In genomic region chr20:47502801-47503239, GRCh38 we compare ENCODE assay signal across 8 cellular contexts. TPM values are rescaled to one million over a fixed set of nuclear protein-coding genes. Genes with fewer than 3 reads are reported as not detected.
DNase-seq lines count a peak whose midpoint lies in the region; ATAC-seq and TF ChIP-seq lines count a peak whose summit lies in the region.

No MANE protein-coding gene starts in this region.

- peak overlapping the region; percentile 71 to 99 (median 96) for H3K27ac ChIP-seq in skin epidermis

- DNase-seq in A172 (ENCODE audit: low spot score) (peak; percentile 32), GM06990 (ENCODE audit: extremely low read depth, insufficient read length) (no peak), NCI-H748 treated with DMSO at 0.1 percent for 48 hours (lab: John Stamatoyannopoulos, UW) (peak; percentile 26), astrocyte of the cerebellum (ENCODE audit: low read depth) (peak; percentile 11)
- DNase-seq in effector CD8-positive, alpha-beta T cell (lab: John Stamatoyannopoulos, UW) = no peak

- H3K9me3 ChIP-seq in iPS-18c (ENCODE audit: control insufficient read depth, insufficient read depth, low read length) = no peaks in the 10 kb centered on the region

- TF ChIP-seq CTCF in GM06990 (IDR thresholded peaks at IDR 0.05; ENCODE audit: insufficient read depth, low read length, poor library complexity, severe bottlenecking) (no peak), astrocyte of the cerebellum (IDR thresholded peaks at IDR 0.05; ENCODE audit: low read depth, low read length, missing control alignments) (no peak)

- no peak for ATAC-seq in GM19452 (IDR thresholded peaks at IDR 0.05; ENCODE audit: unreplicated experiment)

- H3K4me3 ChIP-seq in GM06990 (replicated peaks; ENCODE audit: low read depth, low read length) (peak overlapping the region; percentile 97), astrocyte of the cerebellum (ENCODE audit: low read depth, low read length) (peak overlapping the region; percentile 98), iPS-18c (ENCODE audit: insufficient read depth, low read depth, low read length) (peak overlapping the region; percentile 89), skin epidermis (peak overlapping the region; percentile 56 to 97 (median 89))

- no peaks in the 10 kb centered on the region for H3K27me3 ChIP-seq in GM06990 (replicated peaks; ENCODE audit: control insufficient read depth, insufficient read depth, low read length)

- in situ Hi-C loops in astrocyte of the cerebellum (cut with HindIII; ENCODE audit: low sequenced_read_pairs) = no loop called here

- no peaks in the 10 kb centered on the region for H3K36me3 ChIP-seq in GM06990 (ENCODE audit: control insufficient read depth, insufficient read depth, low read length)

RNA-seq across cellular contexts. Expression of gene NCOA3, which starts 1.1 kb away (rescaled TPM):
- 14.9 and 15.8 TPM in 2 replicates for total RNA-seq in A172 (2014; rRNA removed; shearing (Covaris generic))

Comparison
In these comparisons a context has a peak if more than half of its experiments do, and no peak if none do; other contexts are left out.
1. DNase-seq: peak in A172 (single experiment), NCI-H748 treated with DMSO at 0.1 percent for 48 hours (single experiment) and astrocyte of the cerebellum (single experiment); none in GM06990 (single experiment) and effector CD8-positive, alpha-beta T cell (single experiment).
2. Peak in every context shown above with its lines, with median percentiles within 50 percentile points of each other: H3K4me3 ChIP-seq.